10 cellular contexts compared by ENCODE assay signal in the genomic region with DNA sequence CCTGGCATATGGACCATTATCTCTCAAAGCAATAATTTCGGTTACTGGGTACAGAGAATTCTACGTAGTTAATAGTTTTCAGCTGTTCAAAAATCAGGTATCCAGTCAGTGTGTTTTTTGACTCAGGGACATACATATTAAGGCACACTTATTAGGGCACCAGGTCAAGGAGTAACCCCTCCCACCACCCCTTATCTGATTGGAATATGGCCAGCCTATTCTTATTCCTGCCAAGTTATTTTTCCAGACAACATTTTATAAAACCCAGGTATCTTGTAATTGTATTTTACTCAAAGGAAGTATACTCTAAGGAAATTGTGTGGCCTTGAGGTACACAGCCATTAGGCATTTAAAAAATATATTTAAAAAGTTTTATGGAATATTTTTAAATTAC. TPM values are rescaled to one million over a fixed set of nuclear protein-coding genes. Genes with fewer than 3 reads are reported as not detected.
DNase-seq lines count a peak whose midpoint lies in the region; TF ChIP-seq lines count a peak whose summit lies in the region.
"Had no signal": no experiment of that assay in that cellular context is flagged by ENCODE, and none has a peak within 500 bp of the region (broad histone marks: within the 10 kb centered on the region; RNA-seq: fewer than 3 reads in every experiment).

No MANE protein-coding gene starts in this region.

- H3K4me1 Mint-ChIP-seq in HFFc6 (ENCODE audit: low read depth) (peaks cover 57% of the 10 kb centered on the region), mesothelial cell of epicardium (peaks cover 63% of the 10 kb centered on the region)
- H3K4me1 Mint-ChIP-seq in activated naive CD8-positive, alpha-beta T cell treated with anti-CD3 and anti-CD28 coated beads for 36 hours = peaks cover 43% of the 10 kb centered on the region

- TF ChIP-seq CTCF in 22Rv1 (IDR thresholded peaks at IDR 0.05) = no peak
- no peak for TF ChIP-seq CTCF in HFFc6 (IDR thresholded peaks at IDR 0.05)
- no peak for TF ChIP-seq CTCF in mesothelial cell of epicardium (IDR thresholded peaks at IDR 0.05; ENCODE audit: unreplicated experiment)

- intact Hi-C loops in head of caudate nucleus (cut with DNase I) = loop anchor here (5.0 to 10.0 kb wide), 2 partner anchors 81 to 246 kb away; a partner anchor contains a TSS

- H3K27ac ChIP-seq in 22Rv1 = peak overlapping the region; percentile 95

- peaks cover 13% of the 10 kb centered on the region for H3K36me3 Mint-ChIP-seq in HFFc6 (ENCODE audit: low read depth)
- H3K36me3 Mint-ChIP-seq in activated naive CD8-positive, alpha-beta T cell treated with anti-CD3 and anti-CD28 coated beads for 36 hours = peaks cover 32% of the 10 kb centered on the region
- peaks cover 2% of the 10 kb centered on the region for H3K36me3 Mint-ChIP-seq in mesothelial cell of epicardium

- peak overlapping the region; percentile 78 for H3K27ac Mint-ChIP-seq in HFFc6
- peak overlapping the region; percentile 92 for H3K27ac Mint-ChIP-seq in activated naive CD8-positive, alpha-beta T cell treated with anti-CD3 and anti-CD28 coated beads for 36 hours
- peak overlapping the region; percentile 97 for H3K27ac Mint-ChIP-seq in mesothelial cell of epicardium

- H3K4me3 Mint-ChIP-seq in HFFc6 (peak overlapping the region; percentile 96), mesothelial cell of epicardium (peak overlapping the region; percentile 87)
- H3K4me3 Mint-ChIP-seq in activated naive CD8-positive, alpha-beta T cell treated with anti-CD3 and anti-CD28 coated beads for 36 hours = peak overlapping the region; percentile 80

- peaks cover 3% of the 10 kb centered on the region; the same call in 1 of the 2 replicates for H3K27me3 Mint-ChIP-seq in HFFc6 (ENCODE audit: insufficient read depth)
- no peaks in the 10 kb centered on the region for H3K27me3 Mint-ChIP-seq in activated naive CD8-positive, alpha-beta T cell treated with anti-CD3 and anti-CD28 coated beads for 36 hours
- no peaks in the 10 kb centered on the region for H3K27me3 Mint-ChIP-seq in mesothelial cell of epicardium (ENCODE audit: low read depth)
- H3K27me3 Mint-ChIP-seq: activated CD4-positive, alpha-beta T cell treated with anti-CD3 and anti-CD28 coated beads, Interleukin-2, amount 10 ng/mL, durations not matched to agents 7 days and 5 days had no signal

- DNase-seq in HFFc6 (no peak), mesothelial cell of epicardium (ENCODE audit: low spot score in 2 of 2, unreplicated experiment in 2 of 2) (no peak), head of caudate nucleus (no peak), cerebellar cortex (ENCODE audit: low spot score) (no peak), ecto neural progenitor cell (ENCODE audit: low spot score) (no peak), NK-92 (lab: John Stamatoyannopoulos, UW; ENCODE audit: unreplicated experiment) (no peak)
- no peak for DNase-seq in activated naive CD8-positive, alpha-beta T cell treated with anti-CD3 and anti-CD28 coated beads for 36 hours
- DNase-seq: stimulated activated CD4-positive, alpha-beta T cell treated with anti-CD3 and anti-CD28 coated beads, Interleukin-2, amount 100 ng/mL, for 48 hours had no signal

- no peaks in the 10 kb centered on the region for H3K9me3 Mint-ChIP-seq in HFFc6
- no peaks in the 10 kb centered on the region for H3K9me3 Mint-ChIP-seq in activated naive CD8-positive, alpha-beta T cell treated with anti-CD3 and anti-CD28 coated beads for 36 hours
- no peaks in the 10 kb centered on the region for H3K9me3 Mint-ChIP-seq in mesothelial cell of epicardium
- H3K9me3 Mint-ChIP-seq: activated CD4-positive, alpha-beta T cell treated with anti-CD3 and anti-CD28 coated beads, Interleukin-2, amount 10 ng/mL, durations not matched to agents 7 days and 5 days had no signal

RNA-seq across cellular contexts. Expression of a gene that starts 4.3 kb away (rescaled TPM):
- total RNA-seq in HFFc6 (2021; fragmentation: NEBNext Ultra II Directional; extraction: Animal tissue kit (Norgen Biotek cat#: 25700)) = 10 to 100 TPM; 28.1 to 34.0 (median 32.9) TPM
- total RNA-seq in activated naive CD8-positive, alpha-beta T cell treated with anti-CD3 and anti-CD28 coated beads for 36 hours = 10 to 100 TPM; 35.0 to 37.2 TPM
- total RNA-seq in mesothelial cell of epicardium = 131 to 145 TPM (median 143 TPM) in 3 replicates
